In genomic region chr2:112749755-112750559, GRCh38 we compare ENCODE assay signal across 1 cellular context.
TF ChIP-seq lines count a peak whose summit lies in the region.

No MANE protein-coding gene starts in this region.

TF ChIP-seq in HepG2, 621 proteins besides CTCF, POLR2A, EP300 and RAD21 (continues in another document):
- TF ChIP-seq, protein P1, sequence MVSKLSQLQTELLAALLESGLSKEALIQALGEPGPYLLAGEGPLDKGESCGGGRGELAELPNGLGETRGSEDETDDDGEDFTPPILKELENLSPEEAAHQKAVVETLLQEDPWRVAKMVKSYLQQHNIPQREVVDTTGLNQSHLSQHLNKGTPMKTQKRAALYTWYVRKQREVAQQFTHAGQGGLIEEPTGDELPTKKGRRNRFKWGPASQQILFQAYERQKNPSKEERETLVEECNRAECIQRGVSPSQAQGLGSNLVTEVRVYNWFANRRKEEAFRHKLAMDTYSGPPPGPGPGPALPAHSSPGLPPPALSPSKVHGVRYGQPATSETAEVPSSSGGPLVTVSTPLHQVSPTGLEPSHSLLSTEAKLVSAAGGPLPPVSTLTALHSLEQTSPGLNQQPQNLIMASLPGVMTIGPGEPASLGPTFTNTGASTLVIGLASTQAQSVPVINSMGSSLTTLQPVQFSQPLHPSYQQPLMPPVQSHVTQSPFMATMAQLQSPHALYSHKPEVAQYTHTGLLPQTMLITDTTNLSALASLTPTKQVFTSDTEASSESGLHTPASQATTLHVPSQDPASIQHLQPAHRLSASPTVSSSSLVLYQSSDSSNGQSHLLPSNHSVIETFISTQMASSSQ (IDR thresholded peaks at IDR 0.05; ENCODE audit: low read depth) = no peak
- TF ChIP-seq, protein P1 (CRISPR knock-in tag; IDR thresholded peaks at IDR 0.05; ENCODE audit: borderline replicate concordance) = no peak
- TF ChIP-seq FOXA1 (IDR thresholded peaks at IDR 0.05) (no peak), FOXA1 (CRISPR knock-in tag; IDR thresholded peaks at IDR 0.05) (peak; percentile 39; the same call in 1 of the 2 replicates), PHB2 (IDR thresholded peaks at IDR 0.05; ENCODE audit: partially characterized antibody) (no peak), THYN1 (CRISPR knock-in tag; IDR thresholded peaks at IDR 0.05; ENCODE audit: borderline replicate concordance, low read depth) (no peak), SALL2 (CRISPR knock-in tag; IDR thresholded peaks at IDR 0.05) (no peak), ARNT2 (CRISPR knock-in tag; IDR thresholded peaks at IDR 0.05; ENCODE audit: low read depth) (no peak), ERF (CRISPR knock-in tag; IDR thresholded peaks at IDR 0.05) (peak; percentile 56; the same call in 1 of the 2 replicates), GPBP1L1 (CRISPR knock-in tag; IDR thresholded peaks at IDR 0.05) (no peak), KLF12 (CRISPR knock-in tag; IDR thresholded peaks at IDR 0.05; ENCODE audit: borderline replicate concordance) (no peak), ZNF724P (CRISPR knock-in tag; IDR thresholded peaks at IDR 0.05; ENCODE audit: borderline replicate concordance) (0 out of 2 replicates have a peak, but pooled peaks have one; percentile 62), MED8 (CRISPR knock-in tag; IDR thresholded peaks at IDR 0.05; ENCODE audit: insufficient replicate concordance) (no peak), HOXA9 (CRISPR knock-in tag; IDR thresholded peaks at IDR 0.05; ENCODE audit: borderline replicate concordance) (no peak), RFXANK (CRISPR knock-in tag; IDR thresholded peaks at IDR 0.05) (no peak), ZFP62 (CRISPR knock-in tag; IDR thresholded peaks at IDR 0.05) (no peak), ZNF20 (CRISPR knock-in tag; IDR thresholded peaks at IDR 0.05) (no peak), FLYWCH1 (CRISPR knock-in tag; IDR thresholded peaks at IDR 0.05) (no peak), ZNF30 (CRISPR knock-in tag; IDR thresholded peaks at IDR 0.05) (no peak), SRSF1 (optimal IDR thresholded peaks at IDR 0.05; ENCODE audit: low read depth, low read length) (no peak), ZKSCAN5 (CRISPR knock-in tag; IDR thresholded peaks at IDR 0.05) (no peak), HMG20A (CRISPR knock-in tag; IDR thresholded peaks at IDR 0.05; ENCODE audit: borderline replicate concordance) (peak; percentile 16; the same call in 1 of the 2 replicates), SYNCRIP (IDR thresholded peaks at IDR 0.05; ENCODE audit: insufficient read depth, low read depth, low read length) (no peak), ZNF879 (CRISPR knock-in tag; IDR thresholded peaks at IDR 0.05) (no peak), ZNF614 (CRISPR knock-in tag; IDR thresholded peaks at IDR 0.05; ENCODE audit: borderline replicate concordance) (peak; percentile 82; the same call in 1 of the 2 replicates), CHCHD3 (CRISPR knock-in tag; IDR thresholded peaks at IDR 0.05) (0 out of 2 replicates have a peak, but pooled peaks have one; percentile 35), RFXAP (CRISPR knock-in tag; IDR thresholded peaks at IDR 0.05; ENCODE audit: borderline replicate concordance) (no peak), ZNF24 (IDR thresholded peaks at IDR 0.05) (no peak), ATF5 (CRISPR knock-in tag; IDR thresholded peaks at IDR 0.05; ENCODE audit: low read depth) (no peak), HDAC1 (CRISPR knock-in tag; IDR thresholded peaks at IDR 0.05) (peak; percentile 59; the same call in 1 of the 2 replicates), FOXK1 (CRISPR knock-in tag; IDR thresholded peaks at IDR 0.05; ENCODE audit: borderline replicate concordance, low read depth) (peak; percentile 28; the same call in 1 of the 2 replicates), EED (CRISPR knock-in tag; IDR thresholded peaks at IDR 0.05) (no peak), ELF3 (CRISPR knock-in tag; IDR thresholded peaks at IDR 0.05) (peak; percentile 65), YY1 (IDR thresholded peaks at IDR 0.05; ENCODE audit: insufficient read depth, insufficient replicate concordance, low read depth, low read length) (peak; percentile 59), KDM3A (CRISPR knock-in tag; IDR thresholded peaks at IDR 0.05; ENCODE audit: low read depth) (0 out of 2 replicates have a peak, but pooled peaks have one; percentile 54), ZNF329 (CRISPR knock-in tag; IDR thresholded peaks at IDR 0.05; ENCODE audit: low read depth) (no peak), ZNF580 (CRISPR knock-in tag; IDR thresholded peaks at IDR 0.05; ENCODE audit: borderline replicate concordance, low read depth) (peak; percentile 89; the same call in 1 of the 2 replicates), ZNF33A (CRISPR knock-in tag; IDR thresholded peaks at IDR 0.05; ENCODE audit: borderline replicate concordance) (no peak), ZNF678 (CRISPR knock-in tag; IDR thresholded peaks at IDR 0.05) (no peak), JDP2 (CRISPR knock-in tag; IDR thresholded peaks at IDR 0.05; ENCODE audit: borderline replicate concordance) (no peak), ZFY (CRISPR knock-in tag; IDR thresholded peaks at IDR 0.05) (no peak), CREB1 (IDR thresholded peaks at IDR 0.05) (no peak), CREB1 (CRISPR knock-in tag; IDR thresholded peaks at IDR 0.05) (no peak)
- TF ChIP-seq, protein P2, sequence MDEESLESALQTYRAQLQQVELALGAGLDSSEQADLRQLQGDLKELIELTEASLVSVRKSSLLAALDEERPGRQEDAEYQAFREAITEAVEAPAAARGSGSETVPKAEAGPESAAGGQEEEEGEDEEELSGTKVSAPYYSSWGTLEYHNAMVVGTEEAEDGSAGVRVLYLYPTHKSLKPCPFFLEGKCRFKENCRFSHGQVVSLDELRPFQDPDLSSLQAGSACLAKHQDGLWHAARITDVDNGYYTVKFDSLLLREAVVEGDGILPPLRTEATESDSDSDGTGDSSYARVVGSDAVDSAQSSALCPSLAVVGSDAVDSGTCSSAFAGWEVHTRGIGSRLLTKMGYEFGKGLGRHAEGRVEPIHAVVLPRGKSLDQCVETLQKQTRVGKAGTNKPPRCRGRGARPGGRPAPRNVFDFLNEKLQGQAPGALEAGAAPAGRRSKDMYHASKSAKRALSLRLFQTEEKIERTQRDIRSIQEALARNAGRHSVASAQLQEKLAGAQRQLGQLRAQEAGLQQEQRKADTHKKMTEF (CRISPR knock-in tag; IDR thresholded peaks at IDR 0.05) = peak; percentile 52; the same call in 1 of the 2 replicates
- TF ChIP-seq, protein P3, sequence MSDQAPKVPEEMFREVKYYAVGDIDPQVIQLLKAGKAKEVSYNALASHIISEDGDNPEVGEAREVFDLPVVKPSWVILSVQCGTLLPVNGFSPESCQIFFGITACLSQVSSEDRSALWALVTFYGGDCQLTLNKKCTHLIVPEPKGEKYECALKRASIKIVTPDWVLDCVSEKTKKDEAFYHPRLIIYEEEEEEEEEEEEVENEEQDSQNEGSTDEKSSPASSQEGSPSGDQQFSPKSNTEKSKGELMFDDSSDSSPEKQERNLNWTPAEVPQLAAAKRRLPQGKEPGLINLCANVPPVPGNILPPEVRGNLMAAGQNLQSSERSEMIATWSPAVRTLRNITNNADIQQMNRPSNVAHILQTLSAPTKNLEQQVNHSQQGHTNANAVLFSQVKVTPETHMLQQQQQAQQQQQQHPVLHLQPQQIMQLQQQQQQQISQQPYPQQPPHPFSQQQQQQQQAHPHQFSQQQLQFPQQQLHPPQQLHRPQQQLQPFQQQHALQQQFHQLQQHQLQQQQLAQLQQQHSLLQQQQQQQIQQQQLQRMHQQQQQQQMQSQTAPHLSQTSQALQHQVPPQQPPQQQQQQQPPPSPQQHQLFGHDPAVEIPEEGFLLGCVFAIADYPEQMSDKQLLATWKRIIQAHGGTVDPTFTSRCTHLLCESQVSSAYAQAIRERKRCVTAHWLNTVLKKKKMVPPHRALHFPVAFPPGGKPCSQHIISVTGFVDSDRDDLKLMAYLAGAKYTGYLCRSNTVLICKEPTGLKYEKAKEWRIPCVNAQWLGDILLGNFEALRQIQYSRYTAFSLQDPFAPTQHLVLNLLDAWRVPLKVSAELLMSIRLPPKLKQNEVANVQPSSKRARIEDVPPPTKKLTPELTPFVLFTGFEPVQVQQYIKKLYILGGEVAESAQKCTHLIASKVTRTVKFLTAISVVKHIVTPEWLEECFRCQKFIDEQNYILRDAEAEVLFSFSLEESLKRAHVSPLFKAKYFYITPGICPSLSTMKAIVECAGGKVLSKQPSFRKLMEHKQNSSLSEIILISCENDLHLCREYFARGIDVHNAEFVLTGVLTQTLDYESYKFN (CRISPR knock-in tag; conservative IDR thresholded peaks at IDR 0.05) = no peak
- TF ChIP-seq, protein P4, sequence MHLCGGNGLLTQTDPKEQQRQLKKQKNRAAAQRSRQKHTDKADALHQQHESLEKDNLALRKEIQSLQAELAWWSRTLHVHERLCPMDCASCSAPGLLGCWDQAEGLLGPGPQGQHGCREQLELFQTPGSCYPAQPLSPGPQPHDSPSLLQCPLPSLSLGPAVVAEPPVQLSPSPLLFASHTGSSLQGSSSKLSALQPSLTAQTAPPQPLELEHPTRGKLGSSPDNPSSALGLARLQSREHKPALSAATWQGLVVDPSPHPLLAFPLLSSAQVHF (CRISPR knock-in tag; IDR thresholded peaks at IDR 0.05) = no peak
- TF ChIP-seq, protein P5, sequence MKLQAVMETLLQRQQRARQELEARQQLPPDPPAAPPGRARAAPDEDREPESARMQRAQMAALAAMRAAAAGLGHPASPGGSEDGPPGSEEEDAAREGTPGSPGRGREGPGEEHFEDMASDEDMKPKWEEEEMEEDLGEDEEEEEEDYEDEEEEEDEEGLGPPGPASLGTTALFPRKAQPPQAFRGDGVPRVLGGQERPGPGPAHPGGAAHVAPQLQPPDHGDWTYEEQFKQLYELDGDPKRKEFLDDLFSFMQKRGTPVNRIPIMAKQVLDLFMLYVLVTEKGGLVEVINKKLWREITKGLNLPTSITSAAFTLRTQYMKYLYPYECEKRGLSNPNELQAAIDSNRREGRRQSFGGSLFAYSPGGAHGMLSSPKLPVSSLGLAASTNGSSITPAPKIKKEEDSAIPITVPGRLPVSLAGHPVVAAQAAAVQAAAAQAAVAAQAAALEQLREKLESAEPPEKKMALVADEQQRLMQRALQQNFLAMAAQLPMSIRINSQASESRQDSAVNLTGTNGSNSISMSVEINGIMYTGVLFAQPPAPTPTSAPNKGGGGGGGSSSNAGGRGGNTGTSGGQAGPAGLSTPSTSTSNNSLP (IDR thresholded peaks at IDR 0.05; ENCODE audit: low read depth, low read length) = peak; percentile 54; the same call in 1 of the 2 replicates
- TF ChIP-seq, protein P6, sequence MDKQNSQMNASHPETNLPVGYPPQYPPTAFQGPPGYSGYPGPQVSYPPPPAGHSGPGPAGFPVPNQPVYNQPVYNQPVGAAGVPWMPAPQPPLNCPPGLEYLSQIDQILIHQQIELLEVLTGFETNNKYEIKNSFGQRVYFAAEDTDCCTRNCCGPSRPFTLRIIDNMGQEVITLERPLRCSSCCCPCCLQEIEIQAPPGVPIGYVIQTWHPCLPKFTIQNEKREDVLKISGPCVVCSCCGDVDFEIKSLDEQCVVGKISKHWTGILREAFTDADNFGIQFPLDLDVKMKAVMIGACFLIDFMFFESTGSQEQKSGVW (CRISPR knock-in tag; IDR thresholded peaks at IDR 0.05; ENCODE audit: borderline replicate concordance) = no peak
- TF ChIP-seq, protein P7, sequence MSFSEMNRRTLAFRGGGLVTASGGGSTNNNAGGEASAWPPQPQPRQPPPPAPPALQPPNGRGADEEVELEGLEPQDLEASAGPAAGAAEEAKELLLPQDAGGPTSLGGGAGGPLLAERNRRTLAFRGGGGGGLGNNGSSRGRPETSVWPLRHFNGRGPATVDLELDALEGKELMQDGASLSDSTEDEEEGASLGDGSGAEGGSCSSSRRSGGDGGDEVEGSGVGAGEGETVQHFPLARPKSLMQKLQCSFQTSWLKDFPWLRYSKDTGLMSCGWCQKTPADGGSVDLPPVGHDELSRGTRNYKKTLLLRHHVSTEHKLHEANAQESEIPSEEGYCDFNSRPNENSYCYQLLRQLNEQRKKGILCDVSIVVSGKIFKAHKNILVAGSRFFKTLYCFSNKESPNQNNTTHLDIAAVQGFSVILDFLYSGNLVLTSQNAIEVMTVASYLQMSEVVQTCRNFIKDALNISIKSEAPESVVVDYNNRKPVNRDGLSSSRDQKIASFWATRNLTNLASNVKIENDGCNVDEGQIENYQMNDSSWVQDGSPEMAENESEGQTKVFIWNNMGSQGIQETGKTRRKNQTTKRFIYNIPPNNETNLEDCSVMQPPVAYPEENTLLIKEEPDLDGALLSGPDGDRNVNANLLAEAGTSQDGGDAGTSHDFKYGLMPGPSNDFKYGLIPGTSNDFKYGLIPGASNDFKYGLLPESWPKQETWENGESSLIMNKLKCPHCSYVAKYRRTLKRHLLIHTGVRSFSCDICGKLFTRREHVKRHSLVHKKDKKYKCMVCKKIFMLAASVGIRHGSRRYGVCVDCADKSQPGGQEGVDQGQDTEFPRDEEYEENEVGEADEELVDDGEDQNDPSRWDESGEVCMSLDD (CRISPR knock-in tag; IDR thresholded peaks at IDR 0.05; ENCODE audit: borderline replicate concordance) = no peak
